In the genomic region with DNA sequence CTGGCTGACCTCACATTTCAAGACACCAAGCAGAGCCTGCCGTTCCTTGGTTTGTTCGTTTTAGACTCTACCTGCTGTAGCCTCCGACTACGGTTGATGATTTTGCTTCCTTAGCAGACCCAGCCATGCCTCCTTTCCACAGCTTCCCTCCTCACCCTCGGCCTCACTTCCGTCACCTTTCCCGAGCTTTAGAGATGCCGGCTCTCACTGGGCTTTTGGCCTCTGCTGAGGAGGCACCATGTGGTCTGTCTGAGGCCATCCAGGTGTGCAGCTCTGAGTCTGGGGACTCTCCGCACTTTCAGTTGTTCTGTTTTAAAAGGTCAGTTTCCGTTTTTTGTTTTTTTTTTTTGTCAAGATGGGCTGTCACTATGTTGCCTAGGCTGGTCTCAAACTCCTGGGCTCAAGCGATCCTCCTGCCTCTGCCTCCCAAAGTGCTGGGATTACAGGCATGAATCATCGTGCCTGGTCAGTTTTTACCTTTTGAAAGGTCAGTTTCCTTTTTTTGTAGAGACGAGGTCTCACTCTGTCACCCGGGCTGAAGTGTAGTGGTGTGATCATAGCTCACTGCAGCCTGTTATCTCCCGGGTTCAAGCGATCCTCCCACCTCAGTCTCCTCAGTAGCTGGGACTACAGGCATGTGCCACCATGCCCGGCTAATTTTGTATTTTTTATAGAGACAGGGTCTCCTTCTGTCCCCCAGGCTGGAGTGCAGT, we compare ENCODE assay signal across 10 cellular contexts. TPM values are rescaled to one million over a fixed set of nuclear protein-coding genes. Genes with fewer than 3 reads are reported as not detected.
DNase-seq lines count a peak whose midpoint lies in the region; ATAC-seq, FAIRE-seq and TF ChIP-seq lines count a peak whose summit lies in the region.
"Had no signal": no experiment of that assay in that cellular context is flagged by ENCODE, and none has a peak within 500 bp of the region (broad histone marks: within the 10 kb centered on the region; RNA-seq: fewer than 3 reads in every experiment).

No MANE protein-coding gene starts in this region.

- DNase-seq in mucosa of descending colon (no peak), NCI-H128 (lab: John Stamatoyannopoulos, UW; ENCODE audit: unreplicated experiment) (no peak), pancreas (no peak), colonic mucosa (no peak), UCSD-AML1 (lab: John Stamatoyannopoulos, UW; ENCODE audit: unreplicated experiment) (no peak)
- DNase-seq: NCI-H510A treated with DMSO at 0.1 percent for 48 hours had no signal

- no peak overlapping the region for H3K9ac ChIP-seq in colonic mucosa (ENCODE audit: low read depth in 2 of 2, low read length in 2 of 2)

- intact Hi-C loops in mucosa of descending colon (cut with DNase I, micrococcal nuclease): no loop called here
- intact Hi-C loops in pancreas (cut with DNase I): no loop called here
- intact Hi-C loops in colonic mucosa (cut with DNase I): no loop called here

- H3K9me3 ChIP-seq in mucosa of descending colon (no peaks in the 10 kb centered on the region), pancreas (no peaks in the 10 kb centered on the region), colonic mucosa (no peaks in the 10 kb centered on the region)

- ATAC-seq in GM18517 (IDR thresholded peaks at IDR 0.05; ENCODE audit: unreplicated experiment): peak; percentile 49
- peak; percentile 37 for ATAC-seq in GM21390 (IDR thresholded peaks at IDR 0.05; ENCODE audit: unreplicated experiment)
- peak; percentile 67 for ATAC-seq in HG03280 (IDR thresholded peaks at IDR 0.05; ENCODE audit: unreplicated experiment)
- peak; percentile 33 for ATAC-seq in mucosa of descending colon
- no peak for ATAC-seq in pancreas

- no peaks in the 10 kb centered on the region for H3K36me3 ChIP-seq in mucosa of descending colon (ENCODE audit: low read depth)
- H3K36me3 ChIP-seq in pancreas: peaks cover 0 to 5% (median 0%) of the 10 kb centered on the region in 3 donors
- H3K36me3 ChIP-seq in colonic mucosa: no peaks in the 10 kb centered on the region

- no peak overlapping the region for H3K27ac ChIP-seq in pancreas
- no peak overlapping the region for H3K27ac ChIP-seq in colonic mucosa

- no peak for FAIRE-seq in pancreas (lab: Jason Lieb, UNC)
- FAIRE-seq: G401.6 had no signal

- 89% methylated on average over 17 of the region's 17 CpGs for WGBS in pancreas, 2 donors

- H3K4me3 ChIP-seq in mucosa of descending colon: no peak overlapping the region
- no peak overlapping the region for H3K4me3 ChIP-seq in pancreas
- H3K4me3 ChIP-seq in colonic mucosa: no peak overlapping the region

- no peak for TF ChIP-seq CTCF in mucosa of descending colon (IDR thresholded peaks at IDR 0.05)
- TF ChIP-seq CTCF in pancreas (IDR thresholded peaks at IDR 0.05): no peak
- no peak for TF ChIP-seq CTCF in colonic mucosa (IDR thresholded peaks at IDR 0.05)

- H3K27me3 ChIP-seq in pancreas (no peaks in the 10 kb centered on the region), colonic mucosa (no peaks in the 10 kb centered on the region)

- H3K4me1 ChIP-seq in mucosa of descending colon (ENCODE audit: low read depth) (no peaks in the 10 kb centered on the region), pancreas (no peaks in the 10 kb centered on the region), colonic mucosa (no peaks in the 10 kb centered on the region)

RNA-seq across cellular contexts. Expression of a gene that starts 11.7 kb away (rescaled TPM):
- total RNA-seq in mucosa of descending colon (1 to 10 TPM; 2.8 to 9.8 (median 7.5) TPM), pancreas (10 to 100 TPM in 2 of 6 donors, 1 to 10 TPM in 4; 4.8 to 13.5 (median 7.1) TPM), colonic mucosa (1 to 10 TPM; 3.3 to 5.5 TPM)
- 1 to 10 TPM; 4.1 to 8.6 TPM for polyA plus RNA-seq in pancreas

RNA-seq across cellular contexts. Expression of a gene that starts 19.5 kb away (rescaled TPM):
- total RNA-seq in mucosa of descending colon (10 to 100 TPM in 1 of 3 donors, 1 to 10 TPM in 2; 8.4 to 11.1 (median 10.0) TPM), pancreas (1 to 10 TPM; 3.5 to 6.9 (median 5.3) TPM), colonic mucosa (10 to 100 TPM in 1 of 2 donors, 1 to 10 TPM in 1; 9.7 to 14.1 TPM)
- 1 to 10 TPM; 7.3 to 9.3 TPM for polyA plus RNA-seq in pancreas

RNA-seq across cellular contexts. Expression of a gene that starts 19.7 kb away (rescaled TPM):
- total RNA-seq in mucosa of descending colon (10 to 100 TPM; 12.7 to 17.6 (median 13.3) TPM), pancreas (1 to 10 TPM; 5.1 to 9.3 (median 7.6) TPM), colonic mucosa (10 to 100 TPM; 11.4 to 19.6 TPM)
- polyA plus RNA-seq in pancreas: 10 to 100 TPM; 12.3 to 18.4 TPM

RNA-seq across cellular contexts. Expression of a gene that starts 33.6 kb away (rescaled TPM):
- total RNA-seq in mucosa of descending colon (10 to 100 TPM; 44.0 to 59.3 (median 45.6) TPM), pancreas (10 to 100 TPM; 16.5 to 20.6 (median 17.7) TPM), colonic mucosa (10 to 100 TPM; 43.0 to 49.2 TPM)
- 10 to 100 TPM; 56.3 to 59.8 TPM for polyA plus RNA-seq in pancreas

RNA-seq across cellular contexts. Expression of a gene that starts 49.0 kb away (rescaled TPM):
- 10 to 100 TPM; 15.1 to 24.1 (median 18.6) TPM for total RNA-seq in mucosa of descending colon
- total RNA-seq in pancreas: 10 to 100 TPM in 4 of 6 donors, 1 to 10 TPM in 2; 9.1 to 13.8 (median 10.8) TPM
- 10 to 100 TPM; 34.3 to 40.1 TPM for polyA plus RNA-seq in pancreas
- total RNA-seq in colonic mucosa: 10 to 100 TPM; 15.1 to 19.4 TPM

Comparison
In these comparisons a context has a peak if more than half of its experiments do, and no peak if none do; other contexts are left out.
1. ATAC-seq: peak in GM18517 (single experiment), GM21390 (single experiment), HG03280 (single experiment) and mucosa of descending colon (single experiment); none in pancreas (0 of 4).